8 cellular contexts compared by ENCODE assay signal in genomic region chr22:50562523-50563409, GRCh38. TPM values are rescaled to one million over a fixed set of nuclear protein-coding genes. Genes with fewer than 3 reads are reported as not detected.
DNase-seq lines count a peak whose midpoint lies in the region; ATAC-seq and TF ChIP-seq lines count a peak whose summit lies in the region.

SYCE3 (minus strand) TSS chr22:50562919; CDS start chr22:50556405, 6,514 bp downstream.

- H3K4me2 ChIP-seq in DOHH2 (ENCODE audit: low read length) (peak within 1 kb of the TSS; percentile 100), Karpas-422 (ENCODE audit: low read depth, low read length, poor library complexity, severe bottlenecking) (peak within 1 kb of the TSS; percentile 100), fibroblast of lung (ENCODE audit: extremely low read depth, insufficient read depth, low read length) (peak within 1 kb of the TSS; percentile 97)

- H3K9me3 ChIP-seq in DOHH2 (ENCODE audit: control insufficient read depth, insufficient read depth, low read length) (no peaks in the 10 kb centered on the region), Karpas-422 (ENCODE audit: low read length) (no peaks in the 10 kb centered on the region), Peyer's patch (no peaks in the 10 kb centered on the region), fibroblast of lung (ENCODE audit: control insufficient read depth, insufficient read depth, low read depth, low read length) (no peaks in the 10 kb centered on the region)

- H3K27ac Mint-ChIP-seq in activated T-helper 1 cell treated with anti-CD3 and anti-CD28 coated beads, Interleukin-12 subunit alpha, Interleukin-12 subunit beta, Interleukin-2, Interleukin-4 antibody, amounts not matched to agents 30 ng/mL and 10 ng/mL and 1 ng/mL, durations not matched to agents 14 hours and 24 hours and 36 hours: peak within 1 kb of the TSS; percentile 77
- peak within 1 kb of the TSS; percentile 72 to 96 (median 91) for H3K27ac Mint-ChIP-seq in naive thymus-derived CD8-positive, alpha-beta T cell

- TF ChIP-seq CTCF in DOHH2 (IDR thresholded peaks at IDR 0.05; ENCODE audit: low read depth, low read length, poor library complexity, severe bottlenecking) (peak; percentile 85), Peyer's patch (IDR thresholded peaks at IDR 0.05) (peak; percentile 96 to 100 (median 98)), fibroblast of lung (conservative IDR thresholded peaks at IDR 0.05 in 1 of 2, IDR thresholded peaks at IDR 0.05 in 1 of 2; ENCODE audit: low read depth in 1 of 2, low read length in 2 of 2) (peak; percentile 61 to 64)

- ATAC-seq in GM21786 (IDR thresholded peaks at IDR 0.05; ENCODE audit: unreplicated experiment): peak; percentile 81
- ATAC-seq in naive thymus-derived CD8-positive, alpha-beta T cell: peak; percentile 95 to 98

- POLR2A ChIA-PET in naive thymus-derived CD8-positive, alpha-beta T cell (lab: Charles Lee): interaction anchor here (0.8 to 4.7 kb wide), 15 partner anchors 12 to 94 kb away, joined by 3 to 26 read pairs (median 7); partner anchors contain the start of genes CHKB, CPT1B, LMF2 and NCAPH2

- H3K27me3 ChIP-seq in DOHH2 (ENCODE audit: control insufficient read depth, low read length): peaks cover 18% of the 10 kb centered on the region
- no peaks in the 10 kb centered on the region for H3K27me3 ChIP-seq in Karpas-422 (ENCODE audit: low read length)
- H3K27me3 ChIP-seq in Peyer's patch: no peaks in the 10 kb centered on the region
- peaks cover 6% of the 10 kb centered on the region for H3K27me3 ChIP-seq in fibroblast of lung (ENCODE audit: control insufficient read depth, insufficient read depth, low read length)

- peak within 1 kb of the TSS; percentile 88 for H3K4me3 Mint-ChIP-seq in activated T-helper 1 cell treated with anti-CD3 and anti-CD28 coated beads, Interleukin-12 subunit alpha, Interleukin-12 subunit beta, Interleukin-2, Interleukin-4 antibody, amounts not matched to agents 30 ng/mL and 10 ng/mL and 1 ng/mL, durations not matched to agents 14 hours and 24 hours and 36 hours
- H3K4me3 Mint-ChIP-seq in naive thymus-derived CD8-positive, alpha-beta T cell: peak within 1 kb of the TSS; percentile 91 to 98 (median 94)

- H3K36me3 ChIP-seq in DOHH2 (ENCODE audit: control insufficient read depth, low read length): peaks cover 3% of the 10 kb centered on the region
- no peaks in the 10 kb centered on the region for H3K36me3 ChIP-seq in Karpas-422 (ENCODE audit: insufficient read depth, low read length)
- peaks cover 0 to 2% (median 0%) of the 10 kb centered on the region in 3 donors for H3K36me3 ChIP-seq in Peyer's patch
- no peaks in the 10 kb centered on the region for H3K36me3 ChIP-seq in fibroblast of lung (ENCODE audit: control insufficient read depth, insufficient read depth, low read length)

- H4K20me1 ChIP-seq in DOHH2 (ENCODE audit: control insufficient read depth, insufficient read depth, low read depth, low read length): no peaks in the 10 kb centered on the region
- H4K20me1 ChIP-seq in Karpas-422 (ENCODE audit: insufficient read depth, low read depth, low read length): no peaks in the 10 kb centered on the region
- H4K20me1 ChIP-seq in fibroblast of lung (ENCODE audit: control insufficient read depth, extremely low read depth, insufficient read depth, low read length): no peaks in the 10 kb centered on the region

- H3K79me2 ChIP-seq in DOHH2 (ENCODE audit: control insufficient read depth, low read length) (no peaks in the 10 kb centered on the region), Karpas-422 (ENCODE audit: low read length) (no peaks in the 10 kb centered on the region), fibroblast of lung (ENCODE audit: control insufficient read depth, insufficient read depth, low read length) (no peaks in the 10 kb centered on the region)

- H3K9me3 Mint-ChIP-seq in activated T-helper 1 cell treated with anti-CD3 and anti-CD28 coated beads, Interleukin-12 subunit alpha, Interleukin-12 subunit beta, Interleukin-2, Interleukin-4 antibody, amounts not matched to agents 30 ng/mL and 10 ng/mL and 1 ng/mL, durations not matched to agents 14 hours and 24 hours and 36 hours: no peaks in the 10 kb centered on the region
- H3K9me3 Mint-ChIP-seq in naive thymus-derived CD8-positive, alpha-beta T cell: no peaks in the 10 kb centered on the region

- peaks cover 8% of the 10 kb centered on the region for H3K4me1 ChIP-seq in DOHH2 (ENCODE audit: control insufficient read depth, low read length)
- H3K4me1 ChIP-seq in Karpas-422 (ENCODE audit: low read length): peaks cover 9% of the 10 kb centered on the region
- peaks cover 0 to 8% (median 6%) of the 10 kb centered on the region in 4 donors for H3K4me1 ChIP-seq in Peyer's patch
- H3K4me1 ChIP-seq in fibroblast of lung (ENCODE audit: control insufficient read depth, extremely low read depth, insufficient read depth, low read length): peaks cover 3% of the 10 kb centered on the region

- H3K27me3 Mint-ChIP-seq in activated T-helper 1 cell treated with anti-CD3 and anti-CD28 coated beads, Interleukin-12 subunit alpha, Interleukin-12 subunit beta, Interleukin-2, Interleukin-4 antibody, amounts not matched to agents 30 ng/mL and 10 ng/mL and 1 ng/mL, durations not matched to agents 14 hours and 24 hours and 36 hours (ENCODE audit: insufficient read depth): peaks cover 9% of the 10 kb centered on the region
- no peaks in the 10 kb centered on the region for H3K27me3 Mint-ChIP-seq in naive thymus-derived CD8-positive, alpha-beta T cell

- peak; percentile 94 for TF ChIP-seq POLR2A in Peyer's patch (IDR thresholded peaks at IDR 0.05)

- peaks cover 20% of the 10 kb centered on the region for H3K4me1 Mint-ChIP-seq in activated T-helper 1 cell treated with anti-CD3 and anti-CD28 coated beads, Interleukin-12 subunit alpha, Interleukin-12 subunit beta, Interleukin-2, Interleukin-4 antibody, amounts not matched to agents 30 ng/mL and 10 ng/mL and 1 ng/mL, durations not matched to agents 14 hours and 24 hours and 36 hours (ENCODE audit: low read depth)
- H3K4me1 Mint-ChIP-seq in naive thymus-derived CD8-positive, alpha-beta T cell: peaks cover 12 to 23% (median 17%) of the 10 kb centered on the region in 4 donors

- H3K27ac ChIP-seq in DOHH2 (ENCODE audit: low read depth, low read length) (no peak within 1 kb of the TSS), Karpas-422 (ENCODE audit: low read length) (no peak within 1 kb of the TSS), Peyer's patch (peak within 1 kb of the TSS; percentile 66 to 84 (median 74)), fibroblast of lung (ENCODE audit: insufficient read depth, low read length) (no peak within 1 kb of the TSS)

- H3K9ac ChIP-seq in Karpas-422 (ENCODE audit: low read length) (peak within 1 kb of the TSS; percentile 85), fibroblast of lung (ENCODE audit: insufficient read depth, low read length) (no peak within 1 kb of the TSS)

- no peaks in the 10 kb centered on the region; the same call in 1 of the 2 replicates for H3F3A ChIP-seq in DOHH2 (ENCODE audit: control insufficient read depth, insufficient read depth)

- intact Hi-C loops in activated T-helper 1 cell treated with anti-CD3 and anti-CD28 coated beads, Interleukin-12 subunit alpha, Interleukin-12 subunit beta, Interleukin-2, Interleukin-4 antibody, amounts not matched to agents 30 ng/mL and 10 ng/mL and 1 ng/mL, durations not matched to agents 14 hours and 24 hours and 36 hours (cut with micrococcal nuclease): loop anchor here (1.0 to 2.0 kb wide), 5 partner anchors 14 to 94 kb away; partner anchors contain the start of genes CHKB and NCAPH2

- H3K4me3 ChIP-seq in DOHH2 (ENCODE audit: low read length) (peak within 1 kb of the TSS; percentile 87), Karpas-422 (ENCODE audit: low read length) (peak within 1 kb of the TSS; percentile 96), Peyer's patch (peak within 1 kb of the TSS; percentile 45 to 66 (median 60)), fibroblast of lung (replicated peaks in 1 of 4; ENCODE audit: control extremely low read depth in 1 of 4, insufficient read depth in 1 of 4, low read depth in 3 of 4, low read length in 4 of 4) (peak within 1 kb of the TSS; percentile 65 to 84 (median 80))

- H3K36me3 Mint-ChIP-seq in activated T-helper 1 cell treated with anti-CD3 and anti-CD28 coated beads, Interleukin-12 subunit alpha, Interleukin-12 subunit beta, Interleukin-2, Interleukin-4 antibody, amounts not matched to agents 30 ng/mL and 10 ng/mL and 1 ng/mL, durations not matched to agents 14 hours and 24 hours and 36 hours (ENCODE audit: low read depth): peaks cover 2% of the 10 kb centered on the region
- peaks cover 0 to 2% (median 0%) of the 10 kb centered on the region in 3 donors for H3K36me3 Mint-ChIP-seq in naive thymus-derived CD8-positive, alpha-beta T cell

- peak within 1 kb of the TSS; percentile 95 for H2AFZ ChIP-seq in Karpas-422 (ENCODE audit: low read length)
- peak within 1 kb of the TSS; percentile 97 for H2AFZ ChIP-seq in fibroblast of lung (ENCODE audit: low read length)

- peak; percentile 99 for DNase-seq in Karpas-422
- DNase-seq in Peyer's patch: peak; percentile 99
- DNase-seq in activated T-helper 1 cell treated with anti-CD3 and anti-CD28 coated beads, Interleukin-12 subunit alpha, Interleukin-12 subunit beta, Interleukin-2, Interleukin-4 antibody, amounts not matched to agents 30 ng/mL and 10 ng/mL and 1 ng/mL, durations not matched to agents 14 hours and 24 hours and 36 hours (ENCODE audit: low spot score): peak; percentile 98
- peak; percentile 72 to 83 for DNase-seq in fibroblast of lung (ENCODE audit: low read depth in 2 of 2)
- peak; percentile 93 to 99 (median 97) for DNase-seq in naive thymus-derived CD8-positive, alpha-beta T cell
- peak; percentile 86 to 96 (median 94) for DNase-seq in stimulated activated naive CD4-positive, alpha-beta T cell (lab: John Stamatoyannopoulos, UW)

- H3K9me2 ChIP-seq in DOHH2 (replicated peaks; ENCODE audit: control insufficient read depth, low read length): no peaks in the 10 kb centered on the region
- no peaks in the 10 kb centered on the region for H3K9me2 ChIP-seq in Karpas-422 (replicated peaks; ENCODE audit: insufficient read depth, low read length)

RNA-seq across cellular contexts. Expression of gene SYCE3, which starts in this region (rescaled TPM):
- not detected in 2 replicates for total RNA-seq in Karpas-422 (2014; rRNA removed; shearing (Covaris generic); ENCODE audit: low replicate concordance)
- total RNA-seq in Peyer's patch: not detected
- 0.83 TPM in 1 of 2 replicates, not detected in the other for total RNA-seq in activated T-helper 1 cell treated with anti-CD3 and anti-CD28 coated beads, Interleukin-12 subunit alpha, Interleukin-12 subunit beta, Interleukin-2, Interleukin-4 antibody, amounts not matched to agents 30 ng/mL and 10 ng/mL and 1 ng/mL, durations not matched to agents 14 hours and 24 hours and 36 hours
- total RNA-seq in fibroblast of lung: 0.33 TPM in 1 of 2 replicates, not detected in the other
- polyA plus RNA-seq in fibroblast of lung: 0.30 TPM in 1 of 2 replicates, not detected in the other
- not detected in 2 replicates for polyA plus RNA-seq in fibroblast of lung (2012)
- not detected in 2 replicates for polyA minus RNA-seq in fibroblast of lung (ENCODE audit: low replicate concordance)
- total RNA-seq in naive thymus-derived CD8-positive, alpha-beta T cell: not detected
- polyA plus RNA-seq in naive thymus-derived CD8-positive, alpha-beta T cell: not detected

Comparison
In these comparisons a context has a peak if more than half of its experiments do, and no peak if none do; other contexts are left out.
1. Peak in DNase-seq, H3K4me3 ChIP-seq, H3K9ac ChIP-seq and H3K4me2 ChIP-seq in Karpas-422; RNA of the gene not detected or under 1 TPM.
2. Peak in DNase-seq, H3K4me3 ChIP-seq and H3K27ac ChIP-seq in Peyer's patch; RNA of the gene not detected or under 1 TPM.
3. Peak in DNase-seq in activated T-helper 1 cell treated with anti-CD3 and anti-CD28 coated beads, Interleukin-12 subunit alpha, Interleukin-12 subunit beta, Interleukin-2, Interleukin-4 antibody, amounts not matched to agents 30 ng/mL and 10 ng/mL and 1 ng/mL, durations not matched to agents 14 hours and 24 hours and 36 hours; RNA of the gene not detected or under 1 TPM.
4. Peak in DNase-seq, H3K4me3 ChIP-seq and H3K4me2 ChIP-seq in fibroblast of lung; RNA of the gene not detected or under 1 TPM.
5. Peak in DNase-seq and ATAC-seq in naive thymus-derived CD8-positive, alpha-beta T cell; RNA of the gene not detected or under 1 TPM.